ENCODE assay signal across 10 cellular contexts in genomic region chr2:86017901-86018896, GRCh38.
DNase-seq lines count a peak whose midpoint lies in the region; ATAC-seq and TF ChIP-seq lines count a peak whose summit lies in the region.
"Had no signal": no experiment of that assay in that cellular context is flagged by ENCODE, and none has a peak within 500 bp of the region (broad histone marks: within the 10 kb centered on the region; RNA-seq: fewer than 3 reads in every experiment).

No MANE protein-coding gene starts in this region.

- peak; percentile 38 for DNase-seq in ELR (ENCODE audit: low read depth)
- DNase-seq in RPMI8226: peak; percentile 21
- peak; percentile 56 for DNase-seq in left ventricle myocardium inferior
- no peak for DNase-seq in stimulated activated effector memory CD8-positive, alpha-beta T cell treated with anti-CD3 and anti-CD28 coated beads, Interleukin-12 subunit alpha, Interleukin-12 subunit beta, amount 100 ng/mL, for 72 hours (ENCODE audit: low spot score in 2 of 2)
- no peak for DNase-seq in NCI-H2081 (lab: John Stamatoyannopoulos, UW)
- DNase-seq in activated gamma-delta T cell treated with Interleukin-2 at 50 U/mL for 16 hours: no peak
- DNase-seq in amniotic stem cell (lab: John Stamatoyannopoulos, UW): no peak
- DNase-seq: NCI-H510A had no signal

- H3K9me3 Mint-ChIP-seq in stimulated activated effector memory CD8-positive, alpha-beta T cell treated with anti-CD3 and anti-CD28 coated beads, Interleukin-12 subunit alpha, Interleukin-12 subunit beta, amount 100 ng/mL, for 72 hours: peaks cover 3% of the 10 kb centered on the region

- H3K4me3 ChIP-seq in left ventricle myocardium inferior: no peak overlapping the region
- H3K4me3 ChIP-seq: neural progenitor cell had no signal

- H3K4me1 Mint-ChIP-seq in stimulated activated effector memory CD8-positive, alpha-beta T cell treated with anti-CD3 and anti-CD28 coated beads, Interleukin-12 subunit alpha, Interleukin-12 subunit beta, amount 100 ng/mL, for 72 hours: peaks cover 17% of the 10 kb centered on the region
- H3K4me1 Mint-ChIP-seq: neural progenitor cell had no signal

- H3K27ac Mint-ChIP-seq in stimulated activated effector memory CD8-positive, alpha-beta T cell treated with anti-CD3 and anti-CD28 coated beads, Interleukin-12 subunit alpha, Interleukin-12 subunit beta, amount 100 ng/mL, for 72 hours: peak overlapping the region; percentile 56
- H3K27ac Mint-ChIP-seq: neural progenitor cell had no signal

- H3K9me3 ChIP-seq in left ventricle myocardium inferior (replicated peaks): peaks cover 18% of the 10 kb centered on the region

- H3K27ac ChIP-seq in left ventricle myocardium inferior (replicated peaks): peak overlapping the region; percentile 12
- H3K27ac ChIP-seq: neural progenitor cell had no signal

- H3K36me3 Mint-ChIP-seq in stimulated activated effector memory CD8-positive, alpha-beta T cell treated with anti-CD3 and anti-CD28 coated beads, Interleukin-12 subunit alpha, Interleukin-12 subunit beta, amount 100 ng/mL, for 72 hours: peaks cover 8% of the 10 kb centered on the region
- H3K36me3 Mint-ChIP-seq: neural progenitor cell had no signal

- peaks cover 65% of the 10 kb centered on the region for H3K27me3 ChIP-seq in left ventricle myocardium inferior (ENCODE audit: low read depth)
- H3K27me3 ChIP-seq: neural progenitor cell had no signal

- TF ChIP-seq CTCF in left ventricle myocardium inferior (IDR thresholded peaks at IDR 0.05; ENCODE audit: borderline replicate concordance): no peak

- H3K36me3 ChIP-seq in left ventricle myocardium inferior: peaks cover 8% of the 10 kb centered on the region
- H3K36me3 ChIP-seq: neural progenitor cell had no signal

- ATAC-seq in stimulated activated effector memory CD8-positive, alpha-beta T cell treated with anti-CD3 and anti-CD28 coated beads, Interleukin-12 subunit alpha, Interleukin-12 subunit beta, amount 100 ng/mL, for 72 hours: no peak
- ATAC-seq in GM19455 (IDR thresholded peaks at IDR 0.05; ENCODE audit: unreplicated experiment): no peak

- H3K4me1 ChIP-seq in left ventricle myocardium inferior: peaks cover 28% of the 10 kb centered on the region
- H3K4me1 ChIP-seq: neural progenitor cell had no signal

- no peak overlapping the region for H3K4me3 Mint-ChIP-seq in stimulated activated effector memory CD8-positive, alpha-beta T cell treated with anti-CD3 and anti-CD28 coated beads, Interleukin-12 subunit alpha, Interleukin-12 subunit beta, amount 100 ng/mL, for 72 hours
- H3K4me3 Mint-ChIP-seq: neural progenitor cell had no signal

- intact Hi-C loops in left ventricle myocardium inferior (cut with micrococcal nuclease): no loop called here

Comparison
In these comparisons a context has a peak if more than half of its experiments do, and no peak if none do; other contexts are left out.
1. DNase-seq: peak in ELR (single experiment), RPMI8226 (single experiment) and left ventricle myocardium inferior (single experiment); none in stimulated activated effector memory CD8-positive, alpha-beta T cell treated with anti-CD3 and anti-CD28 coated beads, Interleukin-12 subunit alpha, Interleukin-12 subunit beta, amount 100 ng/mL, for 72 hours (0 of 2), NCI-H2081 (0 of 2), activated gamma-delta T cell treated with Interleukin-2 at 50 U/mL for 16 hours (single experiment) and amniotic stem cell (single experiment).